9 cellular contexts compared by ENCODE assay signal in the genomic region with DNA sequence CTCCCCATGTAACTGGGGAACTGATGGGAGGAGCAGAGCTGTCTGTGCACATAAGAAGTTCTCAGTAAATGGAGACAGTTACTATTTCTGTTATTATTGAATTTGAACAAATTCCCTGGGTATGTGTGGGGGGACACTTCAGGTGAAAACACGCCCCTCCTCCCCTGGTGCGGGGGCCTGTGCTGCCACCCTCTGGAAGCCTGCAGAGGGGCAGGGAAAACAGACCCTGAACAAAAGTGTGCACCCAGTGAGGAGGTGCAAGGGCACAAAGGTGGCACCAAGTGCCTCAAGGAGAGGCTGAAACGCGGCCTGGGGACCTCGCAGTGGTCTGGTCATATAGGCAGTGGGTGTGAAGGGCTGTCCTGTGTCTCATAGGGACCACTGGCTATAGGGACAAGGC. TPM values are rescaled to one million over a fixed set of nuclear protein-coding genes. Genes with fewer than 3 reads are reported as not detected.
DNase-seq lines count a peak whose midpoint lies in the region; ATAC-seq and TF ChIP-seq lines count a peak whose summit lies in the region.
"Had no signal": no experiment of that assay in that cellular context is flagged by ENCODE, and none has a peak within 500 bp of the region (broad histone marks: within the 10 kb centered on the region; RNA-seq: fewer than 3 reads in every experiment).

No MANE protein-coding gene starts in this region.

- no peak overlapping the region for H3K4me3 ChIP-seq in MM.1S (ENCODE audit: low read length)
- no peak overlapping the region for H3K4me3 ChIP-seq in neutrophil (ENCODE audit: low read depth in 1 of 2, low read length in 1 of 2)
- H3K4me3 ChIP-seq in GM23248, result no peak overlapping the region

- TF ChIP-seq CTCF in GM10266 (IDR thresholded peaks at IDR 0.05; ENCODE audit: control insufficient read depth, insufficient read depth, low read depth, missing control alignments), result peak; percentile 34
- TF ChIP-seq CTCF in MM.1S (IDR thresholded peaks at IDR 0.05; ENCODE audit: low read length), result peak; percentile 14
- TF ChIP-seq CTCF in neutrophil (IDR thresholded peaks at IDR 0.05), result peak; percentile 66

- H2AFZ ChIP-seq in MM.1S (ENCODE audit: low read length), result no peak overlapping the region
- no peak overlapping the region for H2AFZ ChIP-seq in GM23248

- H3K4me3 Mint-ChIP-seq in dendritic cell treated with granulocyte-macrophage colony-stimulating factor and Interleukin-4, amounts not matched to agents 40 ng/mL and 50 ng/mL, for 4 days, result no peak overlapping the region

- H3K9me2 ChIP-seq in MM.1S (replicated peaks; ENCODE audit: insufficient read depth, low read length), result no peaks in the 10 kb centered on the region
- H3K9me2 ChIP-seq in GM23248 (ENCODE audit: insufficient read depth), result no peaks in the 10 kb centered on the region

- no peaks in the 10 kb centered on the region for H3K27me3 Mint-ChIP-seq in dendritic cell treated with granulocyte-macrophage colony-stimulating factor and Interleukin-4, amounts not matched to agents 40 ng/mL and 50 ng/mL, for 4 days

- no peaks in the 10 kb centered on the region for H3K9me3 Mint-ChIP-seq in dendritic cell treated with granulocyte-macrophage colony-stimulating factor and Interleukin-4, amounts not matched to agents 40 ng/mL and 50 ng/mL, for 4 days

- H3K4me1 Mint-ChIP-seq in dendritic cell treated with granulocyte-macrophage colony-stimulating factor and Interleukin-4, amounts not matched to agents 40 ng/mL and 50 ng/mL, for 4 days (ENCODE audit: low read depth), result peaks cover 27% of the 10 kb centered on the region

- 89 to 91% methylated on average over 5 of the region's 5 CpGs for WGBS in GM23248 (ENCODE audit: low coverage in 1 of 2, low lambda C conversion rate in 2 of 2, missing lambda C conversion rate in 2 of 2), 2 experiments

- H4K20me1 ChIP-seq in MM.1S (ENCODE audit: insufficient read depth, low read length) (peaks cover 17% of the 10 kb centered on the region; the same call in 1 of the 2 replicates), GM23248 (ENCODE audit: insufficient read depth) (no peaks in the 10 kb centered on the region; the same call in 1 of the 2 replicates)

- peaks cover 60% of the 10 kb centered on the region for H3K79me2 ChIP-seq in MM.1S (ENCODE audit: low read length)
- peaks cover 100% of the 10 kb centered on the region for H3K79me2 ChIP-seq in GM23248 (ENCODE audit: insufficient read depth)

- in situ Hi-C loops in GM23248 (cut with MboI), result no loop called here

- H3K9me3 ChIP-seq in MM.1S (replicated peaks; ENCODE audit: insufficient read depth, low read length) (no peaks in the 10 kb centered on the region), neutrophil (no peaks in the 10 kb centered on the region), GM23248 (ENCODE audit: low read depth) (no peaks in the 10 kb centered on the region)

- H3K9ac ChIP-seq in MM.1S (ENCODE audit: low read length) (no peak overlapping the region), GM23248 (no peak overlapping the region)

- peaks cover 14% of the 10 kb centered on the region; the same call in 1 of the 2 replicates for H3F3A ChIP-seq in MM.1S (ENCODE audit: insufficient read depth, low read length)
- H3F3A ChIP-seq in GM23248 (ENCODE audit: insufficient read depth), result peaks cover 29% of the 10 kb centered on the region

- ATAC-seq in GM18511 (IDR thresholded peaks at IDR 0.05; ENCODE audit: unreplicated experiment), result no peak

- no peak overlapping the region for H3K4me2 ChIP-seq in MM.1S (ENCODE audit: low read depth, low read length)
- no peak overlapping the region for H3K4me2 ChIP-seq in GM23248 (ENCODE audit: unreplicated experiment)

- DNase-seq in GM10266 (ENCODE audit: extremely low spot score) (no peak), MM.1S (no peak), GM23248 (no peak), CD1c-positive myeloid dendritic cell (ENCODE audit: extremely low spot score) (no peak)
- DNase-seq: NCI-H146, Right ventricle myocardium superior had no signal

- H3K4me1 ChIP-seq in MM.1S (ENCODE audit: low read length) (peaks cover 20% of the 10 kb centered on the region), neutrophil (ENCODE audit: control insufficient read depth in 1 of 2, insufficient read depth in 1 of 2, low read depth in 1 of 2, low read length in 1 of 2) (peaks cover 0 to 9% of the 10 kb centered on the region in 2 experiments), GM23248 (ENCODE audit: insufficient read depth) (no peaks in the 10 kb centered on the region)

- H3K27ac Mint-ChIP-seq in dendritic cell treated with granulocyte-macrophage colony-stimulating factor and Interleukin-4, amounts not matched to agents 40 ng/mL and 50 ng/mL, for 4 days, result peak overlapping the region; percentile 69

- H3K27me3 ChIP-seq in MM.1S (replicated peaks; ENCODE audit: insufficient read depth, low read length) (no peaks in the 10 kb centered on the region), neutrophil (no peaks in the 10 kb centered on the region), GM23248 (replicated peaks; ENCODE audit: insufficient read depth) (no peaks in the 10 kb centered on the region)

- H3K36me3 Mint-ChIP-seq in dendritic cell treated with granulocyte-macrophage colony-stimulating factor and Interleukin-4, amounts not matched to agents 40 ng/mL and 50 ng/mL, for 4 days (ENCODE audit: low read depth), result peaks cover 97% of the 10 kb centered on the region

- H3K27ac ChIP-seq in MM.1S (ENCODE audit: low read length), result no peak overlapping the region
- peak overlapping the region; percentile 71 for H3K27ac ChIP-seq in neutrophil
- no peak overlapping the region for H3K27ac ChIP-seq in GM23248

- H3K36me3 ChIP-seq in MM.1S (replicated peaks; ENCODE audit: insufficient read depth, low read length) (no peaks in the 10 kb centered on the region), neutrophil (peaks cover 66% of the 10 kb centered on the region), GM23248 (ENCODE audit: low read depth) (peaks cover 44% of the 10 kb centered on the region)

- intact Hi-C loops in dendritic cell treated with granulocyte-macrophage colony-stimulating factor and Interleukin-4, amounts not matched to agents 40 ng/mL and 50 ng/mL, for 4 days (cut with micrococcal nuclease), result loop anchor here (10.0 kb wide), 1 partner anchor 48 kb away; no protein-coding TSS in a partner anchor

RNA-seq across cellular contexts. Expression of a gene that starts 18.2 kb away (rescaled TPM):
- 43.0 and 45.4 TPM in 2 replicates for total RNA-seq in GM23248 (2014; rRNA removed; shearing (Covaris generic))
- 43.1 and 43.9 TPM in 2 replicates for polyA plus RNA-seq in GM23248 (2016; fragmentation: Nextera tagmentation; extraction: Ambion mirVana)

Comparison
In these comparisons a context has a peak if more than half of its experiments do, and no peak if none do; other contexts are left out.
1. CTCF ChIP-seq: peak in every context shown above with its lines; median percentile 66 in neutrophil; 34 in GM10266; 14 in MM.1S.